ENCODE assay signal across 1 cellular context in the genomic region with DNA sequence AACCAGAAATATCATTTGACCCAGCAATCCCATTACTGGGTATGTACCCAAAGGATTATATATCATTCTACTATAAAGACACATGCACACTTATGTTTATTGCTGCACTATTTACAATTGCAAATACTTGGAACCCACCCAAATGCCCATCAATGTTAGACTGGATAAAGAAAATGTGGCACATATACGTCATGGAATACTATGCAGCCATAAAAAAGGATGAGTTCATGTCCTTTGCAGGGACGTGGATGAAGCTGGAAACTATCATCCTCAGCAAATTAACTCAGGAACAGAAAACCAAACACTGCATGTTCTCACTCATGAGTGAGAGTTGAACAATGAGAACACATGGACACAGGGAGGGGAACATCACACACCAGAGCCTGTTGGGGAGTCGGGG.
TF ChIP-seq lines count a peak whose summit lies in the region.

No MANE protein-coding gene starts in this region.

TF ChIP-seq in HEK293, 187 proteins besides CTCF, POLR2A, EP300 and RAD21 (continued from another document):
- TF ChIP-seq, protein P1, sequence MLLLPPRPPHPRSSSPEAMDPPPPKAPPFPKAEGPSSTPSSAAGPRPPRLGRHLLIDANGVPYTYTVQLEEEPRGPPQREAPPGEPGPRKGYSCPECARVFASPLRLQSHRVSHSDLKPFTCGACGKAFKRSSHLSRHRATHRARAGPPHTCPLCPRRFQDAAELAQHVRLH (tag by site-specific recombination; IDR thresholded peaks at IDR 0.05) = peak; percentile 26; the same call in 1 of the 2 replicates
